Comparison of ENCODE assay signal across 1 cellular context in genomic region chr5:1564182-1564748, GRCh38.
TF ChIP-seq lines count a peak whose summit lies in the region.

No MANE protein-coding gene starts in this region.

TF ChIP-seq in HepG2, 621 proteins besides CTCF, POLR2A, EP300 and RAD21 (continued from another document and continues in another):
- peak; percentile 41; the same call in 1 of the 2 replicates for TF ChIP-seq ZBTB26 (CRISPR knock-in tag; IDR thresholded peaks at IDR 0.05; ENCODE audit: borderline replicate concordance)
- TF ChIP-seq DR1 (CRISPR knock-in tag; IDR thresholded peaks at IDR 0.05), result no peak
- TF ChIP-seq GMEB2 (CRISPR knock-in tag; IDR thresholded peaks at IDR 0.05; ENCODE audit: low read depth), result no peak
- TF ChIP-seq ZNF263 (CRISPR knock-in tag; IDR thresholded peaks at IDR 0.05), result peak; percentile 45; the same call in 1 of the 2 replicates
- TF ChIP-seq HDAC2 (CRISPR knock-in tag; IDR thresholded peaks at IDR 0.05), result peak; percentile 54; the same call in 1 of the 2 replicates
- no peak for TF ChIP-seq MZF1 (CRISPR knock-in tag; IDR thresholded peaks at IDR 0.05; ENCODE audit: borderline replicate concordance)
- TF ChIP-seq KAT7 (CRISPR knock-in tag; IDR thresholded peaks at IDR 0.05; ENCODE audit: borderline replicate concordance), result 0 out of 2 replicates have a peak, but pooled peaks have one; percentile 52
- TF ChIP-seq RNF219 (CRISPR knock-in tag; IDR thresholded peaks at IDR 0.05), result no peak
- TF ChIP-seq ZNF33A (CRISPR knock-in tag; IDR thresholded peaks at IDR 0.05; ENCODE audit: borderline replicate concordance), result no peak
- no peak for TF ChIP-seq ZNF446 (CRISPR knock-in tag; IDR thresholded peaks at IDR 0.05)
- TF ChIP-seq HMGXB4 (CRISPR knock-in tag; IDR thresholded peaks at IDR 0.05; ENCODE audit: borderline replicate concordance in 1 of 2, low read depth in 1 of 2), result peak in 1 of 2 experiments; percentile 17; a peak in 1 of 4 replicates
- TF ChIP-seq HNRNPH1 (optimal IDR thresholded peaks at IDR 0.05; ENCODE audit: low read depth, low read length), result no peak
- TF ChIP-seq SRSF4 (IDR thresholded peaks at IDR 0.05; ENCODE audit: low read depth, low read length, poor library complexity, severe bottlenecking), result no peak
- no peak for TF ChIP-seq ZNF7 (CRISPR knock-in tag; IDR thresholded peaks at IDR 0.05)
- peak; percentile 37; the same call in 1 of the 2 replicates for TF ChIP-seq HBP1 (CRISPR knock-in tag; IDR thresholded peaks at IDR 0.05; ENCODE audit: low read depth)
- 0 out of 2 replicates have a peak, but pooled peaks have one; percentile 48 for TF ChIP-seq ARID5B (CRISPR knock-in tag; IDR thresholded peaks at IDR 0.05)
- TF ChIP-seq ZNF768 (CRISPR knock-in tag; IDR thresholded peaks at IDR 0.05), result no peak; the same call in 1 of the 2 replicates
- TF ChIP-seq ZNF687 (CRISPR knock-in tag; IDR thresholded peaks at IDR 0.05), result peak; percentile 89
- TF ChIP-seq DNMT1 (CRISPR knock-in tag; IDR thresholded peaks at IDR 0.05), result no peak
- TF ChIP-seq MTA1 (CRISPR knock-in tag; IDR thresholded peaks at IDR 0.05; ENCODE audit: borderline replicate concordance), result 0 out of 2 replicates have a peak, but pooled peaks have one; percentile 65
- peak; percentile 60; the same call in 1 of the 2 replicates for TF ChIP-seq ZFY (CRISPR knock-in tag; IDR thresholded peaks at IDR 0.05)
- no peak for TF ChIP-seq ZNF44 (CRISPR knock-in tag; IDR thresholded peaks at IDR 0.05)
- TF ChIP-seq GABPB1 (CRISPR knock-in tag; IDR thresholded peaks at IDR 0.05), result 0 out of 2 replicates have a peak, but pooled peaks have one; percentile 26
- no peak for TF ChIP-seq ZNF17 (CRISPR knock-in tag; IDR thresholded peaks at IDR 0.05)
- peak; percentile 29; the same call in 1 of the 2 replicates for TF ChIP-seq ZNF281 (CRISPR knock-in tag; IDR thresholded peaks at IDR 0.05; ENCODE audit: borderline replicate concordance)
- TF ChIP-seq IRF9 (CRISPR knock-in tag; IDR thresholded peaks at IDR 0.05; ENCODE audit: borderline replicate concordance), result 0 out of 2 replicates have a peak, but pooled peaks have one; percentile 55
- TF ChIP-seq BCL6 (CRISPR knock-in tag; IDR thresholded peaks at IDR 0.05), result peak; percentile 58; the same call in 1 of the 2 replicates
